In genomic region chr14:18626610-18627213, GRCh38 we compare ENCODE assay signal across 7 cellular contexts. TPM values are rescaled to one million over a fixed set of nuclear protein-coding genes. Genes with fewer than 3 reads are reported as not detected.
"Had no signal": no experiment of that assay in that cellular context is flagged by ENCODE, and none has a peak within 500 bp of the region (broad histone marks: within the 10 kb centered on the region; RNA-seq: fewer than 3 reads in every experiment).

No MANE protein-coding gene starts in this region.

RNA-seq across cellular contexts. Expression of gene OR11H12, which starts 25.8 kb away (rescaled TPM):
- total RNA-seq: LHCN-M2, MCF 10A, OCI-LY7, PC-9, Right ventricle myocardium superior, SJSA1 had no signal
- polyA plus RNA-seq: SK-N-SH had no signal
